Comparison of ENCODE assay signal across 2 cellular contexts in genomic region chr1:162818136-162818535, GRCh38. TPM values are rescaled to one million over a fixed set of nuclear protein-coding genes. Genes with fewer than 3 reads are reported as not detected.
"Had no signal": no experiment of that assay in that cellular context is flagged by ENCODE, and none has a peak within 500 bp of the region (broad histone marks: within the 10 kb centered on the region; RNA-seq: fewer than 3 reads in every experiment).

No MANE protein-coding gene starts in this region.

RNA-seq across cellular contexts. Expression of gene CCDC190, which starts 42.8 kb away (rescaled TPM):
- total RNA-seq: G401, GM12878 had no signal
- polyA plus RNA-seq: GM12878 had no signal
